Comparison of ENCODE assay signal across 23 cellular contexts in the genomic region with DNA sequence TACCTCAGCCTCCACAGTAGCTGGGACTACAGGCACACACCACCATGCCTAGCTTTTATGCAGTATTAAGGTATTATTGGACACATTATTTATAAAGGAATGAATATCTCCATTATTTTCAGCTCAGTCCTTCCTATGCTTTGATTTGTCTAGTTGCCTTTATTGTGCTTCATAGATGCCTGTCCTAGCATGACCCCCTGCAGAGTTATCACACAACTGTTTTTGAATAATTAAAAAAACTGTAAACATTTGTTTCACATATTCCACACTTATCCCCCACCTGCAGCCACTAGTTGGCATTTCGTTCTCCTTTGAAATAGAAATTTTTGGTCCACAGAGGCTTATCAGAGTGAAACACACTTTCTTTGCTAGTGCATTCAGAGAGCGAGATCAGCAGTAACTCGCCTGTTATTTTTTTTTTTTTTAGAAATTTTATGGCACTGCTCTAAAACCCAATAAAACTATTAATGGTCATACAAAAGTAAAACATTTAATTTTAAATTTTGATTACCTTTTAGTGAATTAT.
"Had no signal": no experiment of that assay in that cellular context is flagged by ENCODE, and none has a peak within 500 bp of the region (broad histone marks: within the 10 kb centered on the region; RNA-seq: fewer than 3 reads in every experiment).

No MANE protein-coding gene starts in this region.

- H3K9me3 ChIP-seq: ascending aorta, gastrocnemius medialis, mucosa of descending colon, right atrium auricular region, suprapubic skin, tibial artery, upper lobe of right lung had no signal

- H3K36me3 ChIP-seq: ascending aorta, gastrocnemius medialis, right atrium auricular region, suprapubic skin, tibial artery, upper lobe of right lung had no signal

- DNase-seq: activated CD4-positive, alpha-beta T cell treated with anti-CD3 and anti-CD28 coated beads for 4 hours; activated CD4-positive, alpha-beta T cell treated with anti-CD3 and anti-CD28 coated beads, Interleukin-2, amount 50 U/mL, for 4 hours; activated effector memory CD4-positive, alpha-beta T cell treated with Interleukin-2 at 50 U/mL for 16 hours; activated naive CD4-positive, alpha-beta T cell treated with Interleukin-2 at 50 U/mL for 16 hours; gastrocnemius medialis; glutamatergic neuron; left cardiac atrium; left ventricle myocardium superior; mucosa of descending colon; stimulated activated CD4-positive, alpha-beta T cell treated with anti-CD3 and anti-CD28 coated beads, Interleukin-15, amount 100 ng/mL, for 24 hours; stimulated activated CD4-positive, alpha-beta T cell treated with anti-CD3 and anti-CD28 coated beads, Interleukin-2, amount 100 ng/mL, for 24 hours; stimulated activated naive B cell treated with anti-CD40 and anti-IgM and Interleukin-4, amounts not matched to agents 10 μg/mL and 1 μg/mL and 100 μg/mL, for 72 hours; T-helper 17 cell; tibial artery; upper lobe of right lung had no signal

- H3K27ac ChIP-seq: ascending aorta, gastrocnemius medialis, hepatocyte, right atrium auricular region, suprapubic skin, tibial artery, upper lobe of right lung, VCaP had no signal

- H3K27me3 ChIP-seq: ascending aorta, gastrocnemius medialis, hepatocyte, right atrium auricular region, suprapubic skin, tibial artery, upper lobe of right lung had no signal

- H3K4me2 ChIP-seq: hepatocyte had no signal

- H3K9me3 Mint-ChIP-seq: brain had no signal

- H3K4me3 Mint-ChIP-seq: activated naive CD8-positive, alpha-beta T cell; brain; natural killer cell treated with Interleukin-12 subunit alpha and Interleukin-12 subunit beta and Interleukin-15 and Interleukin-18, amount 100 ng/mL, for 72 hours; stimulated activated naive B cell treated with anti-CD40 and anti-IgM and Interleukin-4, amounts not matched to agents 10 μg/mL and 1 μg/mL and 100 μg/mL, for 72 hours; T-helper 17 cell had no signal

- H3K27me3 Mint-ChIP-seq: activated naive CD8-positive, alpha-beta T cell; brain; natural killer cell treated with Interleukin-12 subunit alpha and Interleukin-12 subunit beta and Interleukin-15 and Interleukin-18, amount 100 ng/mL, for 72 hours; stimulated activated naive B cell treated with anti-CD40 and anti-IgM and Interleukin-4, amounts not matched to agents 10 μg/mL and 1 μg/mL and 100 μg/mL, for 72 hours; T-helper 17 cell had no signal

- H2AFZ ChIP-seq: hepatocyte had no signal

- H3K36me3 Mint-ChIP-seq: activated naive CD8-positive, alpha-beta T cell; brain; natural killer cell treated with Interleukin-12 subunit alpha and Interleukin-12 subunit beta and Interleukin-15 and Interleukin-18, amount 100 ng/mL, for 72 hours; stimulated activated naive B cell treated with anti-CD40 and anti-IgM and Interleukin-4, amounts not matched to agents 10 μg/mL and 1 μg/mL and 100 μg/mL, for 72 hours had no signal

- H3K4me1 Mint-ChIP-seq: brain had no signal

- H3K4me3 ChIP-seq: ascending aorta, gastrocnemius medialis, hepatocyte, mucosa of descending colon, right atrium auricular region, suprapubic skin, tibial artery, upper lobe of right lung had no signal

- ATAC-seq: gastrocnemius medialis; left cardiac atrium; left ventricle myocardium superior; mucosa of descending colon; natural killer cell treated with Interleukin-12 subunit alpha and Interleukin-12 subunit beta and Interleukin-15 and Interleukin-18, amount 100 ng/mL, for 72 hours; stimulated activated naive B cell treated with anti-CD40 and anti-IgM and Interleukin-4, amounts not matched to agents 10 μg/mL and 1 μg/mL and 100 μg/mL, for 72 hours; T-helper 17 cell; upper lobe of right lung had no signal

- H3K4me1 ChIP-seq: gastrocnemius medialis, right atrium auricular region, upper lobe of right lung had no signal

- H3K27ac Mint-ChIP-seq: brain; stimulated activated naive B cell treated with anti-CD40 and anti-IgM and Interleukin-4, amounts not matched to agents 10 μg/mL and 1 μg/mL and 100 μg/mL, for 72 hours; T-helper 17 cell had no signal
